Comparison of ENCODE assay signal across 11 cellular contexts in the genomic region with DNA sequence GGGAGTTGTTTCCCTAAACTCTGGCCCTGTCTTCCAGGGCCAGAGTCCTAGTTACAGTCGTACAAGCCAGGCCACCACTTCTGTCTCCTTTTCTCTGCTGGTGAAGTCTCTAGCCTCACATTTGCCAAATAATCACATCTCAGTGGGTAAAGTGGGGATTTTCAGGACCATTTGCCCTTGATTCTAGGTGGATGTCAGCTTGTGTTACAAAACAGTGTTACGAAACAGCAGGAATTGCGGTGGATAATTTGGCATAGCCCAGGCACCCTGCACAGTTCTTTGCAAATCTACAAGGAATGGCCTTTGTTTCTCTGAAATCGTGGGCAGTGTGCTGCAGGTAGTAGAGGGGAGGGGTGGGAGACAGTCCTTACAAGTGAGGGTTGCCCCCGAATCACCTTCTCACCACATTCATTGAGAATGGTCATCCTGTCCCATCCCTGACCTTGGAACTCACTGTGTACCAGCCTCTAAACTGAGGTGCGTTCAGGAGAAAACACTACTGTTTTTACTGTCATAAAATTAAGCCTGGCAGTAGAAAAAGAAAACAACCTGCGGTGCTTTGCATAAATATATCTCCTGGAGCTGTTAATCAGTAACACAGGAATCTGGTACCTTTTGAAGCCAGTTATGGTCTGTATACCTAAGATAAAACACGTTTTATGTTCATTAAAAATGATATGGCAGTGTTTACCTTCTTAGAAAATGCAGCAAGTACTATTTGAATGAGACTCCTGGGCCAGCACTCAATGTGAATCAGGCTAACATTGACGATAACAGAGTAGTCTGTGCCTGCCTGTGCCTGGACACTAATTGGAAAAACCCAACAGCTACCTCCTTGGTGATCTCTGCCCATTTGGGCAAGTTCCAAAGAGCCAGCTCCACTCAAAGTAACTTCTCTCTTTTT. TPM values are rescaled to one million over a fixed set of nuclear protein-coding genes. Genes with fewer than 3 reads are reported as not detected.
A peak's percentile ranks its signal among the peaks of the same experiment; 100 is the strongest.
DNase-seq lines count a peak whose midpoint lies in the region; ATAC-seq and TF ChIP-seq lines count a peak whose summit lies in the region.
"Had no signal": no experiment of that assay in that cellular context is flagged by ENCODE, and none has a peak within 500 bp of the region (broad histone marks: within the 10 kb centered on the region; RNA-seq: fewer than 3 reads in every experiment).

No MANE protein-coding gene starts in this region.

- CTCF ChIA-PET in HEK293T (lab: Yijun Ruan, JAX) = interaction anchor here (0.6 to 2.6 kb wide), 3 partner anchors 13 to 140 kb away, joined by 4 to 8 read pairs (median 4); no protein-coding TSS in a partner anchor
- CTCF ChIA-PET in GM10248 (lab: Yijun Ruan, JAX) = interaction anchor here (1.1 to 2.7 kb wide), 4 partner anchors 12 to 50 kb away, joined by 3 to 15 read pairs (median 4); no protein-coding TSS in a partner anchor

- H3K27me3 ChIP-seq in muscle layer of duodenum (ENCODE audit: low read depth, low read length) = no peaks in the 10 kb centered on the region
- H3K27me3 ChIP-seq in gastroesophageal sphincter = no peaks in the 10 kb centered on the region

- TF ChIP-seq CTCF in GM10248 (IDR thresholded peaks at IDR 0.05; ENCODE audit: control extremely low read depth, extremely low read depth, low read depth, missing control alignments) (no peak), gastroesophageal sphincter (IDR thresholded peaks at IDR 0.05) (no peak)

- POLR2A ChIA-PET in HEK293T (lab: Yijun Ruan, JAX) (no interaction called here), GM10248 (lab: Yijun Ruan, JAX) (no interaction called here)

- no peaks in the 10 kb centered on the region for H3K36me3 ChIP-seq in muscle layer of duodenum (ENCODE audit: control insufficient read depth in 1 of 2, insufficient read depth in 2 of 2, low read length in 2 of 2)
- no peaks in the 10 kb centered on the region for H3K36me3 ChIP-seq in gastroesophageal sphincter

- peak; percentile 16 for ATAC-seq in GM18508 (IDR thresholded peaks at IDR 0.05; ENCODE audit: insufficient read depth, unreplicated experiment)
- peak; percentile 8 for ATAC-seq in HG03175 (IDR thresholded peaks at IDR 0.05; ENCODE audit: unreplicated experiment)
- ATAC-seq in gastroesophageal sphincter = no peak

- H3K4me1 ChIP-seq in muscle layer of duodenum (ENCODE audit: control insufficient read depth in 1 of 2, insufficient read depth in 2 of 2, low read length in 2 of 2) = peaks cover 16 to 31% of the 10 kb centered on the region in 2 donors
- peaks cover 6 to 61% (median 11%) of the 10 kb centered on the region in 3 donors for H3K4me1 ChIP-seq in gastroesophageal sphincter

- H3K9me3 ChIP-seq in muscle layer of duodenum (ENCODE audit: control insufficient read depth in 1 of 2, low read length in 2 of 2) = no peaks in the 10 kb centered on the region
- no peaks in the 10 kb centered on the region for H3K9me3 ChIP-seq in gastroesophageal sphincter

- no peak for TF ChIP-seq POLR2A in gastroesophageal sphincter (IDR thresholded peaks at IDR 0.05)

- DNase-seq in cerebellum (ENCODE audit: low spot score) (peak; percentile 50), HEK293T (ENCODE audit: extremely low spot score) (no peak), islet precursor cell (no peak), GM10248 (ENCODE audit: extremely low spot score) (no peak)
- DNase-seq: Kasumi-1; SHP77 treated with DMSO at 0.1 percent for 48 hours; stimulated activated naive CD4-positive, alpha-beta T cell treated with Interleukin-2 at 50 U/mL for 16 hours had no signal

- WGBS in gastroesophageal sphincter (ENCODE audit: low coverage in 1 of 2), 2 donors = 64% methylated on average over 5 to 6 of the region's 9 CpGs

- H3K4me3 ChIP-seq in muscle layer of duodenum (ENCODE audit: low read depth in 1 of 2, low read length in 2 of 2) = no peak overlapping the region
- no peak overlapping the region for H3K4me3 ChIP-seq in gastroesophageal sphincter

- peak overlapping the region; percentile 65 for H3K27ac ChIP-seq in muscle layer of duodenum (ENCODE audit: low read length)
- peak overlapping the region in 2 of 4 donors; percentile 13 to 16 for H3K27ac ChIP-seq in gastroesophageal sphincter

- TF ChIP-seq EP300 in gastroesophageal sphincter (IDR thresholded peaks at IDR 0.05) = no peak

TF ChIP-seq in HEK293T, 16 proteins besides CTCF, POLR2A, EP300 and RAD21:
- TF ChIP-seq FOXK2 (IDR thresholded peaks at IDR 0.05) = no peak
- no peak for TF ChIP-seq CTBP1 (IDR thresholded peaks at IDR 0.05; ENCODE audit: borderline replicate concordance)
- no peak for TF ChIP-seq LEF1 (IDR thresholded peaks at IDR 0.05; ENCODE audit: borderline replicate concordance)
- no peak for TF ChIP-seq BHLHE40 (IDR thresholded peaks at IDR 0.05; ENCODE audit: borderline replicate concordance)
- no peak for TF ChIP-seq FOXM1 (IDR thresholded peaks at IDR 0.05; ENCODE audit: borderline replicate concordance)
- TF ChIP-seq, protein P1, sequence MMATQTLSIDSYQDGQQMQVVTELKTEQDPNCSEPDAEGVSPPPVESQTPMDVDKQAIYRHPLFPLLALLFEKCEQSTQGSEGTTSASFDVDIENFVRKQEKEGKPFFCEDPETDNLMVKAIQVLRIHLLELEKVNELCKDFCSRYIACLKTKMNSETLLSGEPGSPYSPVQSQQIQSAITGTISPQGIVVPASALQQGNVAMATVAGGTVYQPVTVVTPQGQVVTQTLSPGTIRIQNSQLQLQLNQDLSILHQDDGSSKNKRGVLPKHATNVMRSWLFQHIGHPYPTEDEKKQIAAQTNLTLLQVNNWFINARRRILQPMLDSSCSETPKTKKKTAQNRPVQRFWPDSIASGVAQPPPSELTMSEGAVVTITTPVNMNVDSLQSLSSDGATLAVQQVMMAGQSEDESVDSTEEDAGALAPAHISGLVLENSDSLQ (IDR thresholded peaks at IDR 0.05) = no peak

RNA-seq across cellular contexts. Expression of a gene that starts 44.3 kb away (rescaled TPM):
- total RNA-seq in cerebellum = 4.4 TPM
- total RNA-seq in gastroesophageal sphincter = 100 to 1,000 TPM in 1 of 4 donors, 10 to 100 TPM in 3; 41.6 to 102 (median 62.3) TPM
